8 cellular contexts compared by ENCODE assay signal in the genomic region with DNA sequence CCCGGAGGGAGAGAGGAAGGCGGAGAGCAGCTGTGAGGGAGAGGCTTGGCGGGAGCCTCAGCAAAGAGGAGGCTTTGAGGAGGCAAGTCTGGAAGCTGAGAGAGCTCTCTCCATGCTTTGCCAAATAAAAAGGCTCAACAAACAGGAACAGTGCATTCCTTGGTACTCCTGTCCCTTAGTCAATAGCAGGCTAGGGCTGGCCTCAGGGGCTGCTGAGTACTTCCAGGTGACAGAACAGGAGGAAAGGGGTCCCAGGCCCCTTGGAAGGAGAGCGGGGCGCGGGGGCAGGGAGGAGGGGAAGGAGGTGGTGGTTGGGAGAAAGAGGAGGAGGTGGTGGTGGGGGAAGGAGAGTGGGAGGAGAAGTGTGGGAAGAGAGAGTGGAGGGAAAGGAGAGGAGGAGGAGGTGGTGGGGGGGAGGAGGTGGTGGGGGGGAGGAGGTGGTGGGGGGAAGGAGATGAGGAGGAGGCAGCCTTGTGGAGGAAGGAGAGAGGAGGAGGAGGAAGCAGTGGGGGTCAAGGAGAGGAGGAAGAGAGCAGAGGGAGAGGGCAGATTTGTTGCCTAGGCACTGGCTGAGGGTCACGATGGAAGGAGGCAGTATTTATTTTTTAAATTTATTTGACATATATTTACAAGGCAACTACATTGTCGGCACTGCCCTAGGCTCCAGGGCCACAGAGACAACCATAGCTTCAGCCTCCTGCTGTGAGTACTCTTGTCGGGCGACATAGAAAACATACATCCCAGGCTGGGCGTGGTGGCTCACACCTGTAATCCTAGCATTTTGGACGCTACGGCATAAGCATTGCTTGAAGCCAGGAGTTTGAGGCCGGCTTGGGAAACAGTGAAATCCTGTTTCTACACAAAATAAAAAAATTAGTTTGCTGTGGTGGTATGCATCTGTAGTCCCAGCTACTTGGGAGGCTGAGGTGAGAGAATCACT.
DNase-seq lines count a peak whose midpoint lies in the region; ATAC-seq, FAIRE-seq and TF ChIP-seq lines count a peak whose summit lies in the region.

No MANE protein-coding gene starts in this region.

- H3K9ac ChIP-seq in HUES48 (ENCODE audit: low read depth, low read length) (no peak overlapping the region), keratinocyte (ENCODE audit: control insufficient read depth, extremely low read depth, insufficient read depth, low read length) (peak overlapping the region; percentile 85)

- WGBS in body of pancreas, 2 donors, result 33 to 43% methylated on average over 14 of the region's 14 CpGs

- peak overlapping the region; percentile 78 to 91 for H3K4me3 Mint-ChIP-seq in stimulated activated naive CD8-positive, alpha-beta T cell treated with anti-CD3 and anti-CD28 coated beads, Interleukin-15, amount 100 ng/mL, for 72 hours

- no peaks in the 10 kb centered on the region for H3K9me1 ChIP-seq in keratinocyte (ENCODE audit: control insufficient read depth, extremely low read depth, insufficient read depth, low read length)

- H3K27ac ChIP-seq in HUES48 (ENCODE audit: low read depth, low read length) (peak overlapping the region; percentile 61), body of pancreas (peak overlapping the region; percentile 52 to 77 (median 62)), keratinocyte (ENCODE audit: control insufficient read depth, insufficient read depth, low read length) (peak overlapping the region; percentile 64)

- dilution Hi-C loops in keratinocyte (cut with MboI; ENCODE audit: extremely low pct_ligation_motif_present, low sequenced_read_pairs), result no loop called here

- H3K27me3 Mint-ChIP-seq in stimulated activated naive CD8-positive, alpha-beta T cell treated with anti-CD3 and anti-CD28 coated beads, Interleukin-15, amount 100 ng/mL, for 72 hours, result peaks cover 71% of the 10 kb centered on the region

- H3K4me3 ChIP-seq in AG10803 (ENCODE audit: low read length) (peak overlapping the region; percentile 72), HUES48 (ENCODE audit: low read depth, low read length) (peak overlapping the region; percentile 78), body of pancreas (peak overlapping the region; percentile 50 to 61), keratinocyte (ENCODE audit: control insufficient read depth in 2 of 3, extremely low read depth in 1 of 3, insufficient read depth in 2 of 3, low read depth in 1 of 3, low read length in 3 of 3) (peak overlapping the region; percentile 51 to 75 (median 73))

- TF ChIP-seq POLR2A in body of pancreas (IDR thresholded peaks at IDR 0.05), result peak in 1 of 3 donors; percentile 16

- H3K36me3 ChIP-seq in HUES48 (ENCODE audit: control insufficient read depth, insufficient read depth, low read length), result no peaks in the 10 kb centered on the region
- H3K36me3 ChIP-seq in body of pancreas (replicated peaks in 1 of 2; ENCODE audit: insufficient read depth in 1 of 2, low read depth in 2 of 2), result no peaks in the 10 kb centered on the region
- no peaks in the 10 kb centered on the region for H3K36me3 ChIP-seq in keratinocyte (ENCODE audit: control insufficient read depth in 2 of 2, extremely low read depth in 1 of 2, insufficient read depth in 2 of 2, low read length in 2 of 2)

- H2AFZ ChIP-seq in keratinocyte (ENCODE audit: control insufficient read depth, low read length), result peak overlapping the region; percentile 89

- no peaks in the 10 kb centered on the region for H4K20me1 ChIP-seq in keratinocyte (ENCODE audit: control insufficient read depth, extremely low read depth, insufficient read depth, low read length)

- no peak for DNase-seq in AG10803 (ENCODE audit: low read depth)
- no peak for DNase-seq in body of pancreas
- no peak for DNase-seq in keratinocyte (ENCODE audit: low read depth, low spot score)
- DNase-seq in stimulated activated naive CD8-positive, alpha-beta T cell treated with anti-CD3 and anti-CD28 coated beads, Interleukin-15, amount 100 ng/mL, for 72 hours, result no peak
- no peak for DNase-seq in COLO829 (ENCODE audit: low spot score)
- DNase-seq in SIG-M5 treated with dmso at 0.1 percent for 504 hours (lab: John Stamatoyannopoulos, UW; ENCODE audit: unreplicated experiment), result no peak
- no peak for DNase-seq in cortex of kidney (lab: John Stamatoyannopoulos, UW)

- H3K4me1 ChIP-seq in HUES48 (ENCODE audit: control insufficient read depth, insufficient read depth, low read length) (peaks cover 19% of the 10 kb centered on the region), body of pancreas (peaks cover 9% of the 10 kb centered on the region), keratinocyte (ENCODE audit: control insufficient read depth, extremely low read depth, insufficient read depth, low read length) (peaks cover 31% of the 10 kb centered on the region)

- peak overlapping the region; percentile 94 for H3K4me2 ChIP-seq in keratinocyte (ENCODE audit: control insufficient read depth, extremely low read depth, insufficient read depth, low read depth, low read length)

- H3K4me1 Mint-ChIP-seq in stimulated activated naive CD8-positive, alpha-beta T cell treated with anti-CD3 and anti-CD28 coated beads, Interleukin-15, amount 100 ng/mL, for 72 hours, result peaks cover 21% of the 10 kb centered on the region

- H3K27me3 ChIP-seq in HUES48 (ENCODE audit: control insufficient read depth, insufficient read depth, low read length) (peaks cover 25% of the 10 kb centered on the region), body of pancreas (no peaks in the 10 kb centered on the region), keratinocyte (ENCODE audit: control insufficient read depth, extremely low read depth, insufficient read depth, low read length) (no peaks in the 10 kb centered on the region)

- H3K9me3 Mint-ChIP-seq in stimulated activated naive CD8-positive, alpha-beta T cell treated with anti-CD3 and anti-CD28 coated beads, Interleukin-15, amount 100 ng/mL, for 72 hours, result no peaks in the 10 kb centered on the region

- no peak for TF ChIP-seq CTCF in AG10803 (conservative IDR thresholded peaks at IDR 0.05; ENCODE audit: low read length)
- TF ChIP-seq CTCF in body of pancreas (IDR thresholded peaks at IDR 0.05), result no peak
- no peak for TF ChIP-seq CTCF in keratinocyte (optimal IDR thresholded peaks at IDR 0.05 in 1 of 3, IDR thresholded peaks at IDR 0.05 in 1 of 3, conservative IDR thresholded peaks at IDR 0.05 in 1 of 3; ENCODE audit: extremely low read depth in 1 of 3, insufficient read depth in 2 of 3, low read length in 3 of 3)

- H3K79me2 ChIP-seq in keratinocyte (ENCODE audit: control insufficient read depth, insufficient read depth, low read length), result no peaks in the 10 kb centered on the region

- intact Hi-C loops in body of pancreas (cut with DNase I), result no loop called here

- no peak overlapping the region for H3K27ac Mint-ChIP-seq in stimulated activated naive CD8-positive, alpha-beta T cell treated with anti-CD3 and anti-CD28 coated beads, Interleukin-15, amount 100 ng/mL, for 72 hours

- peak; percentile 15 for ATAC-seq in body of pancreas
- ATAC-seq in stimulated activated naive CD8-positive, alpha-beta T cell treated with anti-CD3 and anti-CD28 coated beads, Interleukin-15, amount 100 ng/mL, for 72 hours, result no peak

- no peaks in the 10 kb centered on the region for H3K9me3 ChIP-seq in HUES48 (ENCODE audit: control insufficient read depth, insufficient read depth, low read length)
- no peaks in the 10 kb centered on the region for H3K9me3 ChIP-seq in body of pancreas
- no peaks in the 10 kb centered on the region for H3K9me3 ChIP-seq in keratinocyte (ENCODE audit: control insufficient read depth, low read depth, low read length)

- FAIRE-seq in keratinocyte (lab: Jason Lieb, UNC), result peak; percentile 32
